In the genomic region with DNA sequence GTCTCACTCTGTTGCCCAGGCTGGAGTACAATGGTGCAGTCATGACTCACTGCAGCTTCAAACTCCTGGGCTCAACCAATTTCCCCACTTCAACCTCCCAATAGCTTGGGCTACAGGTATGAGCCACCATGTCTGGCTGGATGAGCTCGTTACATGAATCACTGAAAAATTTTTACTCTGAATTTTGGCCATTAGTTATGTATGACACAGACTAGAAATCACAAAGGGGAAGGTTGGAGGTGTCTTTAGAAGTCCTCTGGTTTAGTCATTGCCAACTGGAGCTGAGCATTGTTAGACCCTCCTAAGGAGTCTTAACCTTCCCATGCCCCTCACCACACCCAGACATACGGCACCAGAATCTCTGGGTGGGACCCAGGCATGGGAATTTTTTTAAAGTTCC, we compare ENCODE assay signal across 18 cellular contexts. TPM values are rescaled to one million over a fixed set of nuclear protein-coding genes. Genes with fewer than 3 reads are reported as not detected.
DNase-seq lines count a peak whose midpoint lies in the region; ATAC-seq, FAIRE-seq and TF ChIP-seq lines count a peak whose summit lies in the region.
"Had no signal": no experiment of that assay in that cellular context is flagged by ENCODE, and none has a peak within 500 bp of the region (broad histone marks: within the 10 kb centered on the region; RNA-seq: fewer than 3 reads in every experiment).

No MANE protein-coding gene starts in this region.

- H3K27ac ChIP-seq in Panc1 (ENCODE audit: low read length) (no peak overlapping the region), esophagus squamous epithelium (peak overlapping the region; percentile 74 to 91 (median 86)), smooth muscle cell (ENCODE audit: low read depth) (peak overlapping the region; percentile 79)
- H3K27ac ChIP-seq: brain microvascular endothelial cell, C4-2B, SK-N-MC had no signal

- peaks cover 9% of the 10 kb centered on the region for H3K79me2 ChIP-seq in smooth muscle cell (ENCODE audit: low read depth)

- ATAC-seq in Panc1: 0 out of 2 replicates have a peak, but pooled peaks have one; percentile 28
- ATAC-seq in GM21786 (IDR thresholded peaks at IDR 0.05; ENCODE audit: unreplicated experiment): no peak
- ATAC-seq in left colon: no peak
- no peak for ATAC-seq in T-cell (replicated peaks in 1 of 4)
- ATAC-seq: sciatic nerve had no signal

- H3K9me3 ChIP-seq in Panc1 (ENCODE audit: control insufficient read depth, insufficient read depth, low read depth, low read length) (no peaks in the 10 kb centered on the region), esophagus squamous epithelium (no peaks in the 10 kb centered on the region), smooth muscle cell (replicated peaks; ENCODE audit: low read depth) (no peaks in the 10 kb centered on the region)

- intact Hi-C loops in Panc1 (cut with micrococcal nuclease; ENCODE audit: unreplicated experiment) (no loop called here), esophagus squamous epithelium (cut with DNase I) (no loop called here), left colon (cut with DNase I, micrococcal nuclease) (no loop called here)

- H4K20me1 ChIP-seq in smooth muscle cell (ENCODE audit: low read depth): peaks cover 49% of the 10 kb centered on the region

- TF ChIP-seq POLR2A in H54 (IDR thresholded peaks at IDR 0.05; ENCODE audit: low read depth, low read length) (no peak), esophagus squamous epithelium (IDR thresholded peaks at IDR 0.05) (no peak)

- H3K9me3 Mint-ChIP-seq in T-cell: no peaks in the 10 kb centered on the region

- CTCF ChIA-PET in Panc1 (lab: Charles Lee) (no interaction called here), T-cell (lab: Charles Lee) (no interaction called here)

- no peak overlapping the region for H3K4me3 ChIP-seq in Panc1 (ENCODE audit: low read depth in 2 of 2, low read length in 2 of 2)
- no peak overlapping the region for H3K4me3 ChIP-seq in esophagus squamous epithelium
- no peak overlapping the region for H3K4me3 ChIP-seq in smooth muscle cell
- H3K4me3 ChIP-seq: SK-N-MC had no signal

- FAIRE-seq in H54 (lab: Jason Lieb, UNC): no peak

- WGBS in esophagus squamous epithelium, 2 donors: 26 to 38% methylated on average over 2 of the region's 2 CpGs
- WGBS in smooth muscle cell (ENCODE audit: low lambda C conversion rate): 67% methylated on average over 2 of the region's 2 CpGs

- peak; percentile 18 for DNase-seq in H54 (ENCODE audit: insufficient read length, low spot score)
- no peak for DNase-seq in Panc1 (ENCODE audit: low read depth, low spot score)
- DNase-seq in esophagus squamous epithelium (lab: John Stamatoyannopoulos, UW): no peak
- DNase-seq in smooth muscle cell (lab: John Stamatoyannopoulos, UW; ENCODE audit: unreplicated experiment): no peak
- DNase-seq in left colon: no peak
- no peak for DNase-seq in DMS153 (lab: John Stamatoyannopoulos, UW)
- DNase-seq in T-cell: no peak
- DNase-seq: activated naive CD4-positive, alpha-beta T cell; brain microvascular endothelial cell; effector CD8-positive, alpha-beta T cell; foreskin melanocyte; HCEC 1CT; NCI-H1092 treated with DMSO at 0.1 percent for 48 hours; stimulated activated CD4-positive, alpha-beta T cell treated with anti-CD3 and anti-CD28 coated beads, Interleukin-4, amount 100 ng/mL, for 4 hours had no signal

- in situ Hi-C loops in Panc1 (cut with HindIII; ENCODE audit: low pct_unique_long_range_greater_than_20kb, low sequenced_read_pairs): no loop called here

- BruUV-seq in Panc1 (replicated peaks; lab: Mats Ljungman, UMichigan): no TSS peak

- no peak overlapping the region for H3K27ac Mint-ChIP-seq in T-cell

- POLR2A ChIA-PET in Panc1 (lab: Charles Lee) (no interaction called here), T-cell (lab: Charles Lee) (no interaction called here)

- no peaks in the 10 kb centered on the region for H3K27me3 Mint-ChIP-seq in T-cell

- peaks cover 12% of the 10 kb centered on the region for H3K36me3 Mint-ChIP-seq in T-cell

- peaks cover 0 to 2% (median 0%) of the 10 kb centered on the region in 3 donors for H3K4me1 Mint-ChIP-seq in T-cell

- no peaks in the 10 kb centered on the region for H3K36me3 ChIP-seq in Panc1 (ENCODE audit: control insufficient read depth, insufficient read depth, low read length)
- H3K36me3 ChIP-seq in esophagus squamous epithelium: peaks cover 0 to 19% (median 0%) of the 10 kb centered on the region in 3 donors
- H3K36me3 ChIP-seq in smooth muscle cell (ENCODE audit: low read depth): no peaks in the 10 kb centered on the region
- H3K36me3 ChIP-seq: brain microvascular endothelial cell had no signal

- no peak overlapping the region for H3K4me2 ChIP-seq in smooth muscle cell

- no peaks in the 10 kb centered on the region for H3K27me3 ChIP-seq in Panc1 (ENCODE audit: control insufficient read depth, insufficient read depth, low read length)
- H3K27me3 ChIP-seq in esophagus squamous epithelium: no peaks in the 10 kb centered on the region
- H3K27me3 ChIP-seq in smooth muscle cell (ENCODE audit: low read depth): no peaks in the 10 kb centered on the region
- H3K27me3 ChIP-seq: brain microvascular endothelial cell had no signal

- H3F3A ChIP-seq in smooth muscle cell (ENCODE audit: low read depth): peaks cover 4% of the 10 kb centered on the region

- H3K4me1 ChIP-seq in Panc1 (ENCODE audit: control insufficient read depth, insufficient read depth, low read length) (peaks cover 11% of the 10 kb centered on the region; the same call in 1 of the 2 replicates), esophagus squamous epithelium (peaks cover 24 to 85% (median 31%) of the 10 kb centered on the region in 3 donors), smooth muscle cell (ENCODE audit: low read depth) (no peaks in the 10 kb centered on the region)

- H3K9ac ChIP-seq in smooth muscle cell (ENCODE audit: low read depth): no peak overlapping the region

- no peak overlapping the region for H2AFZ ChIP-seq in smooth muscle cell (ENCODE audit: low read depth)

- no peak overlapping the region for H3K4me3 Mint-ChIP-seq in T-cell

- TF ChIP-seq CTCF in Panc1 (IDR thresholded peaks at IDR 0.05) (no peak), esophagus squamous epithelium (IDR thresholded peaks at IDR 0.05) (no peak), smooth muscle cell (IDR thresholded peaks at IDR 0.05; ENCODE audit: borderline replicate concordance, insufficient read depth, poor library complexity, severe bottlenecking) (no peak)

RNA-seq across cellular contexts. Expression of a gene that starts 34.7 kb away (rescaled TPM):
- total RNA-seq in Panc1 (2021; ENCODE audit: unreplicated experiment) (72.8 TPM), esophagus squamous epithelium (100 to 1,000 TPM in 2 of 4 donors, 10 to 100 TPM in 2; 71.1 to 227 (median 147) TPM), smooth muscle cell (28.5 and 32.5 TPM in 2 replicates), left colon (100 to 1,000 TPM in 1 of 2 donors, 10 to 100 TPM in 1; 66.6 to 154 TPM), T-cell (10 to 100 TPM; 17.4 to 45.6 (median 19.6) TPM)
- polyA plus RNA-seq in Panc1 (2012; ENCODE audit: insufficient read length): 64.8 TPM
- 33.0 and 59.4 TPM in 2 replicates for polyA plus RNA-seq in smooth muscle cell
